Comparison of ENCODE assay signal across 8 cellular contexts in genomic region chr6:26553739-26554668, GRCh38. TPM values are rescaled to one million over a fixed set of nuclear protein-coding genes. Genes with fewer than 3 reads are reported as not detected.
DNase-seq lines count a peak whose midpoint lies in the region; ATAC-seq and TF ChIP-seq lines count a peak whose summit lies in the region.

No MANE protein-coding gene starts in this region.

- peaks cover 0 to 7% (median 0%) of the 10 kb centered on the region in 3 donors for H3K36me3 Mint-ChIP-seq in CD8-positive, alpha-beta memory T cell

- no peaks in the 10 kb centered on the region for H4K20me1 ChIP-seq in Loucy (ENCODE audit: insufficient read depth, low read length, poor library complexity, severe bottlenecking)

- no peaks in the 10 kb centered on the region for H3K9me3 Mint-ChIP-seq in CD8-positive, alpha-beta memory T cell

- CTCF ChIA-PET in CD8-positive, alpha-beta memory T cell (lab: Charles Lee), result interaction anchor here (0.7 to 4.4 kb wide), 9 partner anchors 10 to 225 kb away, joined by 3 to 40 read pairs (median 6); partner anchors contain the start of gene HMGN4

- H3K27ac ChIP-seq in CD8-positive, alpha-beta memory T cell (ENCODE audit: low read depth, low read length), result peak overlapping the region; percentile 64
- H3K27ac ChIP-seq in RWPE2 (ENCODE audit: poor library complexity, severe bottlenecking) (peak overlapping the region; percentile 31), gastroesophageal sphincter (peak overlapping the region; percentile 82 to 91 (median 85)), thoracic aorta (peak overlapping the region; percentile 72 to 91)

- TF ChIP-seq CTCF in Loucy (conservative IDR thresholded peaks at IDR 0.05; ENCODE audit: low read length), result no peak
- no peak for TF ChIP-seq CTCF in RWPE2 (IDR thresholded peaks at IDR 0.05; ENCODE audit: poor library complexity, severe bottlenecking)
- TF ChIP-seq CTCF in gastroesophageal sphincter (IDR thresholded peaks at IDR 0.05), result no peak
- no peak for TF ChIP-seq CTCF in thoracic aorta (IDR thresholded peaks at IDR 0.05)

- no peak overlapping the region for H3K4me3 Mint-ChIP-seq in CD8-positive, alpha-beta memory T cell

- peak; percentile 28 for ATAC-seq in GM21529 (IDR thresholded peaks at IDR 0.05; ENCODE audit: unreplicated experiment)
- ATAC-seq in RWPE2 (ENCODE audit: low read depth), result peak; percentile 70
- peak; percentile 91 for ATAC-seq in gastroesophageal sphincter
- peak; percentile 92 for ATAC-seq in thoracic aorta (ENCODE audit: insufficient number of reproducible peaks, low FRiP score, low read depth)

- peaks cover 11% of the 10 kb centered on the region for H3K4me1 ChIP-seq in CD8-positive, alpha-beta memory T cell (ENCODE audit: insufficient read depth, low read length)
- peaks cover 12% of the 10 kb centered on the region for H3K4me1 ChIP-seq in Loucy (ENCODE audit: insufficient read depth, low read length, poor library complexity, severe bottlenecking)
- H3K4me1 ChIP-seq in RWPE2 (ENCODE audit: insufficient read depth, poor library complexity, severe bottlenecking), result no peaks in the 10 kb centered on the region
- H3K4me1 ChIP-seq in gastroesophageal sphincter, result peaks cover 0 to 35% (median 3%) of the 10 kb centered on the region in 3 donors
- peaks cover 7 to 27% of the 10 kb centered on the region in 2 donors for H3K4me1 ChIP-seq in thoracic aorta (ENCODE audit: control insufficient read depth in 1 of 2, low read depth in 2 of 2)

- TF ChIP-seq POLR2A in gastroesophageal sphincter (IDR thresholded peaks at IDR 0.05), result no peak

- no peaks in the 10 kb centered on the region for H3K27me3 ChIP-seq in CD8-positive, alpha-beta memory T cell (ENCODE audit: insufficient read depth, low read length, poor library complexity, severe bottlenecking)
- H3K27me3 ChIP-seq in Loucy (ENCODE audit: insufficient read depth, low read length, poor library complexity, severe bottlenecking) (no peaks in the 10 kb centered on the region), RWPE2 (ENCODE audit: insufficient read depth, poor library complexity, severe bottlenecking) (no peaks in the 10 kb centered on the region), gastroesophageal sphincter (no peaks in the 10 kb centered on the region), thoracic aorta (replicated peaks; ENCODE audit: insufficient read depth) (no peaks in the 10 kb centered on the region)

- H3K27me3 Mint-ChIP-seq in CD8-positive, alpha-beta memory T cell, result peaks cover 0 to 4% of the 10 kb centered on the region in 2 donors

- 1 to 2% methylated on average over 19 of the region's 19 CpGs for WGBS in gastroesophageal sphincter (ENCODE audit: low coverage in 1 of 2), 2 donors

- H3K36me3 ChIP-seq in CD8-positive, alpha-beta memory T cell (ENCODE audit: insufficient read depth, low read length), result no peaks in the 10 kb centered on the region
- H3K36me3 ChIP-seq in Loucy (ENCODE audit: insufficient read depth, low read length) (no peaks in the 10 kb centered on the region), RWPE2 (ENCODE audit: low read depth) (no peaks in the 10 kb centered on the region), gastroesophageal sphincter (no peaks in the 10 kb centered on the region), thoracic aorta (no peaks in the 10 kb centered on the region)

- no peak for TF ChIP-seq EP300 in gastroesophageal sphincter (IDR thresholded peaks at IDR 0.05)

- POLR2A ChIA-PET in CD8-positive, alpha-beta memory T cell (lab: Charles Lee), result interaction anchor here (0.6 to 3.1 kb wide), 13 partner anchors 8 to 593 kb away, joined by 3 to 34 read pairs (median 4); partner anchors contain the start of gene HMGN4

- H3K9ac ChIP-seq in Loucy (ENCODE audit: low read depth, low read length, poor library complexity, severe bottlenecking), result peak overlapping the region; percentile 88

- peaks cover 7% of the 10 kb centered on the region for H3F3A ChIP-seq in Loucy (ENCODE audit: low read depth)

- H3K4me2 ChIP-seq in Loucy (ENCODE audit: low read depth, low read length, poor library complexity, severe bottlenecking), result peak overlapping the region; percentile 96

- H2AFZ ChIP-seq in Loucy (ENCODE audit: low read length), result peak overlapping the region; percentile 91

- H3K4me1 Mint-ChIP-seq in CD8-positive, alpha-beta memory T cell, result peaks cover 20 to 31% (median 29%) of the 10 kb centered on the region in 3 donors

- peak overlapping the region; percentile 89 for H3K4me3 ChIP-seq in CD8-positive, alpha-beta memory T cell (ENCODE audit: low read length)
- peak overlapping the region; percentile 83 for H3K4me3 ChIP-seq in Loucy (ENCODE audit: low read length, poor library complexity, severe bottlenecking)
- peak overlapping the region; percentile 35 for H3K4me3 ChIP-seq in RWPE2 (ENCODE audit: severe bottlenecking)
- peak overlapping the region; percentile 57 to 93 for H3K4me3 ChIP-seq in gastroesophageal sphincter
- peak overlapping the region; percentile 70 for H3K4me3 ChIP-seq in thoracic aorta

- peak; percentile 49 to 84 (median 82) for DNase-seq in CD8-positive, alpha-beta memory T cell
- DNase-seq in RWPE2 (ENCODE audit: low spot score) (peak; percentile 80), occipital lobe (lab: John Stamatoyannopoulos, UW) (peak; percentile 51), thoracic aorta (ENCODE audit: low spot score) (peak; percentile 45)
- DNase-seq in activated effector memory CD4-positive, alpha-beta T cell treated with anti-CD3 and anti-CD28 coated beads, Interleukin-2, amount 50 U/mL, for 16 hours, result peak; percentile 92

- H3K27ac Mint-ChIP-seq in CD8-positive, alpha-beta memory T cell, result peak overlapping the region in 1 of 8 donors; percentile 92

- H3K79me2 ChIP-seq in Loucy (ENCODE audit: insufficient read depth, low read length), result no peaks in the 10 kb centered on the region

- no peaks in the 10 kb centered on the region for H3K9me2 ChIP-seq in Loucy (replicated peaks; ENCODE audit: low read depth, low read length)

- H3K9me3 ChIP-seq in CD8-positive, alpha-beta memory T cell (ENCODE audit: low read length), result no peaks in the 10 kb centered on the region
- H3K9me3 ChIP-seq in Loucy (ENCODE audit: insufficient read depth, low read depth, low read length) (no peaks in the 10 kb centered on the region), RWPE2 (ENCODE audit: severe bottlenecking) (no peaks in the 10 kb centered on the region), gastroesophageal sphincter (no peaks in the 10 kb centered on the region), thoracic aorta (no peaks in the 10 kb centered on the region)

RNA-seq across cellular contexts. Expression of gene HMGN4, which starts 15.8 kb away (rescaled TPM):
- total RNA-seq in CD8-positive, alpha-beta memory T cell, result 10 to 100 TPM; 90.0 to 91.4 TPM
- 166 TPM for polyA plus RNA-seq in CD8-positive, alpha-beta memory T cell
- total RNA-seq in gastroesophageal sphincter (100 to 1,000 TPM in 1 of 4 donors, 10 to 100 TPM in 3; 80.5 to 121 (median 91.6) TPM), occipital lobe (65.8 TPM), thoracic aorta (10 to 100 TPM; 41.3 to 45.9 TPM)

RNA-seq across cellular contexts. Expression of gene ABT1, which starts 42.7 kb away (rescaled TPM):
- total RNA-seq in CD8-positive, alpha-beta memory T cell, result 10 to 100 TPM; 34.5 to 36.1 TPM
- 39.7 TPM for polyA plus RNA-seq in CD8-positive, alpha-beta memory T cell
- total RNA-seq in gastroesophageal sphincter, result 10 to 100 TPM; 13.9 to 19.4 (median 17.5) TPM
- 10.9 TPM for total RNA-seq in occipital lobe
- total RNA-seq in thoracic aorta, result 10 to 100 TPM; 11.8 to 17.1 TPM

RNA-seq across cellular contexts. Expression of gene BTN1A1, which starts 53.9 kb away (rescaled TPM):
- under 1 TPM in 1 of 2 experiments, not detected in 1; 0.09 TPM for total RNA-seq in CD8-positive, alpha-beta memory T cell
- polyA plus RNA-seq in CD8-positive, alpha-beta memory T cell, result not detected
- not detected for total RNA-seq in gastroesophageal sphincter
- not detected for total RNA-seq in occipital lobe
- not detected for total RNA-seq in thoracic aorta

Comparison
In these comparisons a context has a peak if more than half of its experiments do, and no peak if none do; other contexts are left out.
1. Peak in every context shown above with its lines: DNase-seq, ATAC-seq, H3K4me3 ChIP-seq and H3K27ac ChIP-seq.
2. H3K27ac ChIP-seq: peak in every context shown above with its lines; median percentile 85 in gastroesophageal sphincter; 82 in thoracic aorta; 64 in CD8-positive, alpha-beta memory T cell; 31 in RWPE2.
3. H3K4me3 ChIP-seq: peak in every context shown above with its lines; median percentile 89 in CD8-positive, alpha-beta memory T cell; 83 in Loucy; 75 in gastroesophageal sphincter; 70 in thoracic aorta; 35 in RWPE2.
4. ATAC-seq: peak in every context shown above with its lines; median percentile 92 in thoracic aorta; 91 in gastroesophageal sphincter; 70 in RWPE2; 28 in GM21529.